In the genomic region with DNA sequence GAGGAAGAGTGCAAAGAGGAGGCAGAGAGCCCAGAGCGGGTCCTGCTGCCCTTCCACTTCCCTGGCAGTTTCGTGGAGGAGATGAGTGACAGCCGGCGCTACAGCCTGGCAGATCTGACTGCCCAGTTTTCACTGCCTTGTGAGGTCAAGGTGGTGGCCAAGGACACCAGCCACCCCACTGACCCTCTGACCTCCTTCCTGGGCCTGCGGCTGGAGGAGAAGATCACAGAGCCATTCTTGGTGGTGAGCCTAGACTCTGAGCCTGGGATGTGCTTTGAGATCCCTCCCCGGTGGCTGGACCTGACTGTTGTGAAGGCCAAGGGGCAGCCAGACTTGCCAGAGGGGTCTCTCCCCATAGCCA, we compare ENCODE assay signal across 29 cellular contexts. TPM values are rescaled to one million over a fixed set of nuclear protein-coding genes. Genes with fewer than 3 reads are reported as not detected.
A peak's percentile ranks its signal among the peaks of the same experiment; 100 is the strongest.
DNase-seq lines count a peak whose midpoint lies in the region; ATAC-seq and TF ChIP-seq lines count a peak whose summit lies in the region.
"Had no signal": no experiment of that assay in that cellular context is flagged by ENCODE, and none has a peak within 500 bp of the region (broad histone marks: within the 10 kb centered on the region; RNA-seq: fewer than 3 reads in every experiment).

No MANE protein-coding gene starts in this region.

- H3K27me3 Mint-ChIP-seq in T-helper 17 cell = no peaks in the 10 kb centered on the region
- no peaks in the 10 kb centered on the region for H3K27me3 Mint-ChIP-seq in naive thymus-derived CD4-positive, alpha-beta T cell

- ATAC-seq in Right ventricle myocardium superior (ENCODE audit: poor library complexity) (no peak), T-helper 17 cell (no peak), upper lobe of right lung (no peak)
- ATAC-seq in naive thymus-derived CD4-positive, alpha-beta T cell = no peak
- ATAC-seq: activated T-cell treated with anti-CD3 and anti-CD28 coated beads, Interleukin-2, amount 50 U/mL, for 4 hours; gastroesophageal sphincter; HCT116; lower lobe of right lung; mucosa of descending colon had no signal

- H3K36me3 Mint-ChIP-seq in T-helper 17 cell (ENCODE audit: low read depth) = peaks cover 12% of the 10 kb centered on the region
- H3K36me3 Mint-ChIP-seq in naive thymus-derived CD4-positive, alpha-beta T cell = peaks cover 5 to 70% (median 54%) of the 10 kb centered on the region in 5 donors

- peaks cover 60% of the 10 kb centered on the region for H3K4me1 Mint-ChIP-seq in T-helper 17 cell
- H3K4me1 Mint-ChIP-seq in naive thymus-derived CD4-positive, alpha-beta T cell = peaks cover 40 to 77% (median 61%) of the 10 kb centered on the region in 7 donors

- CTCF ChIA-PET in naive thymus-derived CD4-positive, alpha-beta T cell (lab: Charles Lee) = no interaction called here

- DNase-seq in Right ventricle myocardium superior = peak; percentile 25
- no peak for DNase-seq in left ventricle myocardium inferior
- DNase-seq in T-helper 17 cell = no peak
- DNase-seq in naive thymus-derived CD4-positive, alpha-beta T cell = no peak
- DNase-seq in upper lobe of right lung = peak; percentile 46
- no peak for DNase-seq in SKM-1 (lab: John Stamatoyannopoulos, UW; ENCODE audit: unreplicated experiment)
- DNase-seq in NCI-H526 (lab: John Stamatoyannopoulos, UW) = no peak
- DNase-seq: ACHN; activated CD4-positive, alpha-beta T cell treated with anti-CD3 and anti-CD28 coated beads for 48 hours; activated naive CD4-positive, alpha-beta T cell; activated T-cell treated with anti-CD3 and anti-CD28 coated beads, Interleukin-2, amount 50 U/mL, for 4 hours; anterior cingulate cortex; BE2C; IMR-90; lower lobe of right lung; mucosa of descending colon; NCI-H1694; NCI-H446; NCI-H82; nephron progenitor cell; ovary; SIG-M5; stomach; T-helper 9 cell had no signal

- POLR2A ChIA-PET in naive thymus-derived CD4-positive, alpha-beta T cell (lab: Charles Lee) = interaction anchor here (1.1 kb wide), 1 partner anchor 17 kb away, joined by 3 read pairs; no protein-coding TSS in a partner anchor

- no peaks in the 10 kb centered on the region for H3K9me3 Mint-ChIP-seq in naive thymus-derived CD4-positive, alpha-beta T cell
- H3K9me3 Mint-ChIP-seq: activated T-cell treated with anti-CD3 and anti-CD28 coated beads, Interleukin-2, amount 50 U/mL, for 4 hours; nephron progenitor cell had no signal

- no peaks in the 10 kb centered on the region for H3K4me1 ChIP-seq in left ventricle myocardium inferior
- H3K4me1 ChIP-seq in naive thymus-derived CD4-positive, alpha-beta T cell (ENCODE audit: control insufficient read depth in 2 of 2, insufficient read depth in 2 of 2, low read length in 2 of 2) = peaks cover 23 to 25% of the 10 kb centered on the region in 2 donors
- H3K4me1 ChIP-seq in upper lobe of right lung = peaks cover 22% of the 10 kb centered on the region
- H3K4me1 ChIP-seq: BE2C, breast epithelium, gastroesophageal sphincter had no signal

- intact Hi-C loops in Right ventricle myocardium superior (cut with DNase I) = no loop called here
- intact Hi-C loops in left ventricle myocardium inferior (cut with micrococcal nuclease) = no loop called here
- intact Hi-C loops in naive thymus-derived CD4-positive, alpha-beta T cell (cut with micrococcal nuclease) = no loop called here
- intact Hi-C loops in upper lobe of right lung (cut with DNase I) = no loop called here

- H3K9me3 ChIP-seq in left ventricle myocardium inferior (replicated peaks) = no peaks in the 10 kb centered on the region
- no peaks in the 10 kb centered on the region for H3K9me3 ChIP-seq in T-helper 17 cell (ENCODE audit: control insufficient read depth, low read length, poor library complexity, severe bottlenecking)
- no peaks in the 10 kb centered on the region for H3K9me3 ChIP-seq in naive thymus-derived CD4-positive, alpha-beta T cell (ENCODE audit: control insufficient read depth in 2 of 3, low read length in 3 of 3)
- H3K9me3 ChIP-seq in upper lobe of right lung = no peaks in the 10 kb centered on the region
- H3K9me3 ChIP-seq: BE2C, breast epithelium, gastroesophageal sphincter, lower lobe of right lung, mucosa of descending colon, ovary, stomach had no signal

- H3K4me3 ChIP-seq in left ventricle myocardium inferior (no peak overlapping the region), upper lobe of right lung (no peak overlapping the region)
- H3K4me3 ChIP-seq in naive thymus-derived CD4-positive, alpha-beta T cell (ENCODE audit: low read length) = no peak overlapping the region
- H3K4me3 ChIP-seq: breast epithelium, gastroesophageal sphincter, lower lobe of right lung, mucosa of descending colon, ovary, stomach had no signal

- H3K27me3 ChIP-seq in left ventricle myocardium inferior (ENCODE audit: low read depth) (peaks cover 5% of the 10 kb centered on the region), upper lobe of right lung (no peaks in the 10 kb centered on the region)
- H3K27me3 ChIP-seq in naive thymus-derived CD4-positive, alpha-beta T cell (ENCODE audit: control insufficient read depth in 2 of 2, insufficient read depth in 2 of 2, low read length in 2 of 2) = no peaks in the 10 kb centered on the region
- H3K27me3 ChIP-seq: BE2C, breast epithelium, ovary, stomach had no signal

- H3K36me3 ChIP-seq in left ventricle myocardium inferior (no peaks in the 10 kb centered on the region), upper lobe of right lung (peaks cover 20% of the 10 kb centered on the region)
- H3K36me3 ChIP-seq in naive thymus-derived CD4-positive, alpha-beta T cell (ENCODE audit: control insufficient read depth in 2 of 3, insufficient read depth in 3 of 3, low read length in 3 of 3) = peaks cover 0 to 82% (median 20%) of the 10 kb centered on the region in 3 experiments
- H3K36me3 ChIP-seq: BE2C, breast epithelium, ovary had no signal

- peak overlapping the region; percentile 60 for H3K4me3 Mint-ChIP-seq in T-helper 17 cell
- no peak overlapping the region for H3K4me3 Mint-ChIP-seq in naive thymus-derived CD4-positive, alpha-beta T cell
- H3K4me3 Mint-ChIP-seq: activated T-cell treated with anti-CD3 and anti-CD28 coated beads, Interleukin-2, amount 50 U/mL, for 4 hours; nephron progenitor cell had no signal

- TF ChIP-seq CTCF in left ventricle myocardium inferior (IDR thresholded peaks at IDR 0.05; ENCODE audit: borderline replicate concordance) (no peak), upper lobe of right lung (IDR thresholded peaks at IDR 0.05) (no peak)

- H3K27ac Mint-ChIP-seq in T-helper 17 cell = peak overlapping the region; percentile 59
- H3K27ac Mint-ChIP-seq in naive thymus-derived CD4-positive, alpha-beta T cell = peak overlapping the region in 5 of 9 donors; percentile 17 to 54 (median 32)

- H3K27ac ChIP-seq in left ventricle myocardium inferior (replicated peaks) (no peak overlapping the region), upper lobe of right lung (no peak overlapping the region)
- peak overlapping the region; percentile 37 for H3K27ac ChIP-seq in naive thymus-derived CD4-positive, alpha-beta T cell (ENCODE audit: low read depth, low read length)
- H3K27ac ChIP-seq: breast epithelium, lower lobe of right lung, ovary, VCaP had no signal

RNA-seq across cellular contexts. Expression of a gene that starts 10.2 kb away (rescaled TPM):
- 9.4 TPM for total RNA-seq in Right ventricle myocardium superior
- 4.9 TPM for total RNA-seq in left ventricle myocardium inferior
- 10 to 100 TPM; 33.6 to 72.0 TPM for total RNA-seq in T-helper 17 cell
- total RNA-seq in naive thymus-derived CD4-positive, alpha-beta T cell = 100 to 1,000 TPM in 1 of 5 experiments, 10 to 100 TPM in 4; 48.8 to 234 (median 72.3) TPM
- 10 to 100 TPM; 24.8 to 97.1 TPM for polyA plus RNA-seq in naive thymus-derived CD4-positive, alpha-beta T cell
- 89.6 TPM for total RNA-seq in upper lobe of right lung

RNA-seq across cellular contexts. Expression of a gene that starts 31.9 kb away (rescaled TPM):
- total RNA-seq in Right ventricle myocardium superior = 21.4 TPM
- 21.2 TPM for total RNA-seq in left ventricle myocardium inferior
- total RNA-seq in T-helper 17 cell = 10 to 100 TPM; 21.3 to 33.3 TPM
- 10 to 100 TPM; 20.6 to 72.4 (median 58.6) TPM for total RNA-seq in naive thymus-derived CD4-positive, alpha-beta T cell
- 100 to 1,000 TPM; 224 to 235 TPM for polyA plus RNA-seq in naive thymus-derived CD4-positive, alpha-beta T cell
- total RNA-seq in upper lobe of right lung = 22.4 TPM

RNA-seq across cellular contexts. Expression of a gene that starts 51.9 kb away (rescaled TPM):
- total RNA-seq in Right ventricle myocardium superior (21.3 TPM), left ventricle myocardium inferior (24.0 TPM), T-helper 17 cell (10 to 100 TPM; 19.6 to 21.4 TPM), upper lobe of right lung (33.0 TPM)
- total RNA-seq in naive thymus-derived CD4-positive, alpha-beta T cell = 10 to 100 TPM; 17.5 to 60.2 (median 39.5) TPM
- 10 to 100 TPM; 37.4 to 45.8 TPM for polyA plus RNA-seq in naive thymus-derived CD4-positive, alpha-beta T cell

RNA-seq across cellular contexts. Expression of a gene that starts 52.3 kb away (rescaled TPM):
- total RNA-seq in Right ventricle myocardium superior (not detected), left ventricle myocardium inferior (not detected), T-helper 17 cell (not detected), upper lobe of right lung (29.1 TPM)
- under 1 TPM in 3 of 5 experiments, not detected in 2; 0.19 to 0.47 (median 0.41) TPM for total RNA-seq in naive thymus-derived CD4-positive, alpha-beta T cell
- not detected for polyA plus RNA-seq in naive thymus-derived CD4-positive, alpha-beta T cell
- total RNA-seq: IMR-90, skeletal muscle tissue had no signal
- polyA plus RNA-seq: IMR-90 had no signal

Comparison
In these comparisons a context has a peak if more than half of its experiments do, and no peak if none do; other contexts are left out.
1. DNase-seq: peak in Right ventricle myocardium superior (single experiment) and upper lobe of right lung (single experiment); none in left ventricle myocardium inferior (single experiment), T-helper 17 cell (0 of 3), naive thymus-derived CD4-positive, alpha-beta T cell (0 of 9), SKM-1 (single experiment) and NCI-H526 (0 of 2).